ENCODE assay signal across 23 cellular contexts in the genomic region with DNA sequence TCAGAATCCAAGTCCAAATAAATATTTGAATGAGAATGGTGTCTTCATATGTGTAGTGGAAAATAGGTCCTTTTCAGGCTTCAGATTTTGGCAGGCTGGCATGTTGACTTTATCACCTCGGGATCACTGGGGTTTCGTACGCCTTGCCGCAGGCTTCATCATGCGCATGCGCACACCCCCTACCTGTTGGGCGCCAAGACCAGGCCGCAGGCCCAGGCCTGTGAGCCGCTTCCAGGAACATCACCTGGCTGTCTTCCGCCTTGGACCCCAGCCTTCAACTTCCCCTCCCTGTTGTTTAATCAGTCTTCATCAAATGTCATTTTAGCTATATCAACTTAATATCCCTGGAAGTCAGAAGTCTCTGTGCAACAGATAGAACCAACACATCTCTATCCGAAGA.
DNase-seq lines count a peak whose midpoint lies in the region; ATAC-seq and TF ChIP-seq lines count a peak whose summit lies in the region.
"Had no signal": no experiment of that assay in that cellular context is flagged by ENCODE, and none has a peak within 500 bp of the region (broad histone marks: within the 10 kb centered on the region; RNA-seq: fewer than 3 reads in every experiment).

No MANE protein-coding gene starts in this region.

- H3K27me3 Mint-ChIP-seq in effector memory CD8-positive, alpha-beta T cell: no peaks in the 10 kb centered on the region
- H3K27me3 Mint-ChIP-seq: CD4-positive, alpha-beta T cell had no signal

- no peaks in the 10 kb centered on the region for H3K36me3 Mint-ChIP-seq in effector memory CD8-positive, alpha-beta T cell (ENCODE audit: insufficient read depth)

- no peaks in the 10 kb centered on the region for H3K36me3 ChIP-seq in right atrium auricular region
- H3K36me3 ChIP-seq: BE2C, MG63 had no signal

- no peaks in the 10 kb centered on the region for H3K4me1 ChIP-seq in right atrium auricular region
- H3K4me1 ChIP-seq: BE2C, Caco-2 had no signal

- 43 to 45% methylated on average over 11 of the region's 11 CpGs for WGBS in lower leg skin, 2 donors

- no peaks in the 10 kb centered on the region for H3K9me3 ChIP-seq in right atrium auricular region
- H3K9me3 ChIP-seq: BE2C, Caco-2, MG63 had no signal

- H3K9me3 Mint-ChIP-seq in effector memory CD8-positive, alpha-beta T cell: peaks cover 7 to 10% of the 10 kb centered on the region in 2 donors

- DNase-seq in DMS153 (lab: John Stamatoyannopoulos, UW) (peak; percentile 38), NCI-H2196 (lab: John Stamatoyannopoulos, UW; ENCODE audit: unreplicated experiment) (peak; percentile 89), epithelial cell of prostate (ENCODE audit: low read depth, low spot score) (peak; percentile 16), lower leg skin (ENCODE audit: low spot score in 2 of 2) (peak; percentile 34 to 79), sciatic nerve (ENCODE audit: low spot score) (no peak), right atrium auricular region (ENCODE audit: low spot score) (no peak)
- DNase-seq in effector memory CD8-positive, alpha-beta T cell: no peak
- DNase-seq: BE2C; Caco-2; CD4-positive, alpha-beta T cell; H9; IMR-90; Karpas-422; MG63; NCI-H1048; NCI-H146; NCI-H2081 treated with DMSO at 0.1 percent for 48 hours; NCI-H510A treated with DMSO at 0.1 percent for 48 hours; NCI-H774; SIG-M5 had no signal

- no peak for ATAC-seq in sciatic nerve
- no peak for ATAC-seq in HG03378 (IDR thresholded peaks at IDR 0.05; ENCODE audit: unreplicated experiment)
- no peak for ATAC-seq in effector memory CD8-positive, alpha-beta T cell (replicated peaks)
- ATAC-seq: SK-N-SH treated with all-trans-retinoic acid at 6 μM for 48 hours had no signal

- no peaks in the 10 kb centered on the region for H3K27me3 ChIP-seq in right atrium auricular region
- H3K27me3 ChIP-seq: BE2C, MG63 had no signal

- H3K27ac Mint-ChIP-seq in effector memory CD8-positive, alpha-beta T cell: no peak overlapping the region
- H3K27ac Mint-ChIP-seq: CD4-positive, alpha-beta T cell; H9 had no signal

- H3K27ac ChIP-seq in epithelial cell of prostate (peak overlapping the region; percentile 31), right atrium auricular region (no peak overlapping the region)
- H3K27ac ChIP-seq: HL-60 had no signal

- H3K4me3 Mint-ChIP-seq in effector memory CD8-positive, alpha-beta T cell: no peak overlapping the region
- H3K4me3 Mint-ChIP-seq: CD4-positive, alpha-beta T cell; H9 had no signal

- intact Hi-C loops in lower leg skin (cut with DNase I; ENCODE audit: low total_unique reads): no loop called here
- intact Hi-C loops in sciatic nerve (cut with DNase I): no loop called here

- TF ChIP-seq CTCF in lower leg skin (IDR thresholded peaks at IDR 0.05) (no peak), right atrium auricular region (IDR thresholded peaks at IDR 0.05) (no peak)

- no peaks in the 10 kb centered on the region for H3K4me1 Mint-ChIP-seq in effector memory CD8-positive, alpha-beta T cell (ENCODE audit: low read depth in 2 of 2)

- no peak for TF ChIP-seq POLR2A in lower leg skin (IDR thresholded peaks at IDR 0.05)

- no peak overlapping the region for H3K4me3 ChIP-seq in lower leg skin (ENCODE audit: low read depth, poor library complexity, severe bottlenecking)
- H3K4me3 ChIP-seq in right atrium auricular region: no peak overlapping the region
- H3K4me3 ChIP-seq: MG63 had no signal

Comparison
In these comparisons a context has a peak if more than half of its experiments do, and no peak if none do; other contexts are left out.
1. DNase-seq: peak in DMS153 (single experiment), NCI-H2196 (single experiment), epithelial cell of prostate (single experiment) and lower leg skin (2 of 2); none in sciatic nerve (single experiment), right atrium auricular region (single experiment) and effector memory CD8-positive, alpha-beta T cell (0 of 3).